ENCODE assay signal across 20 cellular contexts in genomic region chr3:76310661-76311060, GRCh38.
DNase-seq lines count a peak whose midpoint lies in the region; ATAC-seq and TF ChIP-seq lines count a peak whose summit lies in the region.
"Had no signal": no experiment of that assay in that cellular context is flagged by ENCODE, and none has a peak within 500 bp of the region (broad histone marks: within the 10 kb centered on the region; RNA-seq: fewer than 3 reads in every experiment).

No MANE protein-coding gene starts in this region.

- H3K27ac ChIP-seq in caudate nucleus (ENCODE audit: low read depth, low read length) (peak overlapping the region; percentile 64), lower lobe of right lung (no peak overlapping the region), upper lobe of left lung (peak overlapping the region in 1 of 4 donors; percentile 49)
- H3K27ac ChIP-seq: 22Rv1, epithelial cell of prostate, PC-9, prostate gland, uterus had no signal

- TF ChIP-seq EP300 in upper lobe of left lung (IDR thresholded peaks at IDR 0.05), result no peak

- H3K4me3 ChIP-seq in lower lobe of right lung (peak overlapping the region; percentile 29), upper lobe of left lung (peak overlapping the region in 3 of 4 donors; percentile 7 to 32 (median 23))
- H3K4me3 ChIP-seq: PC-9, prostate gland, uterus had no signal

- WGBS in upper lobe of left lung, 2 donors, result 65 to 72% methylated on average over 7 of the region's 7 CpGs

- H3K36me3 ChIP-seq in lower lobe of right lung (no peaks in the 10 kb centered on the region), upper lobe of left lung (no peaks in the 10 kb centered on the region)
- H3K36me3 ChIP-seq: prostate gland, uterus had no signal

- DNase-seq in NCI-H748 (lab: John Stamatoyannopoulos, UW; ENCODE audit: unreplicated experiment) (peak; percentile 9), NCI-H748 treated with DMSO at 0.1 percent for 48 hours (lab: John Stamatoyannopoulos, UW) (no peak), caudate nucleus (lab: John Stamatoyannopoulos, UW) (peak in 9 of 61 donors; percentile 12 to 31 (median 18)), lower lobe of right lung (no peak), upper lobe of left lung (no peak), AG08395 (ENCODE audit: low spot score) (no peak), cerebellum (ENCODE audit: low spot score) (no peak), mesenteric fat pad (ENCODE audit: low spot score) (no peak)
- DNase-seq: activated CD4-positive, alpha-beta T cell treated with anti-CD3 and anti-CD28 coated beads, Interleukin-2, amount 50 U/mL, for 4 hours; activated effector memory CD4-positive, alpha-beta T cell treated with Interleukin-2 at 50 U/mL for 16 hours; NCI-H1417 treated with DMSO at 0.1 percent for 48 hours; NCI-H774; PC-9; SIG-M5; stimulated activated CD4-positive, alpha-beta T cell treated with anti-CD3 and anti-CD28 coated beads, Interleukin-4, amount 100 ng/mL, for 24 hours; uterus had no signal

- H3K9me3 ChIP-seq in lower lobe of right lung, result no peaks in the 10 kb centered on the region
- H3K9me3 ChIP-seq in upper lobe of left lung, result no peaks in the 10 kb centered on the region
- H3K9me3 ChIP-seq: prostate gland, uterus had no signal

- ATAC-seq in lower lobe of right lung (peak; percentile 13 to 28), upper lobe of left lung (ENCODE audit: low FRiP score in 2 of 2) (peak in 1 of 2 donors; percentile 38)
- ATAC-seq: WTC11 had no signal

- TF ChIP-seq POLR2A in upper lobe of left lung (IDR thresholded peaks at IDR 0.05), result no peak

- H3K27me3 ChIP-seq in lower lobe of right lung (ENCODE audit: low read depth) (no peaks in the 10 kb centered on the region), upper lobe of left lung (no peaks in the 10 kb centered on the region)
- H3K27me3 ChIP-seq: uterus had no signal

- TF ChIP-seq CTCF in lower lobe of right lung (IDR thresholded peaks at IDR 0.05) (no peak), upper lobe of left lung (IDR thresholded peaks at IDR 0.05) (no peak)

- H3K4me1 ChIP-seq in lower lobe of right lung (no peaks in the 10 kb centered on the region), upper lobe of left lung (no peaks in the 10 kb centered on the region)
- H3K4me1 ChIP-seq: prostate gland, uterus had no signal

- intact Hi-C loops in lower lobe of right lung (cut with DNase I), result no loop called here
